In the genomic region with DNA sequence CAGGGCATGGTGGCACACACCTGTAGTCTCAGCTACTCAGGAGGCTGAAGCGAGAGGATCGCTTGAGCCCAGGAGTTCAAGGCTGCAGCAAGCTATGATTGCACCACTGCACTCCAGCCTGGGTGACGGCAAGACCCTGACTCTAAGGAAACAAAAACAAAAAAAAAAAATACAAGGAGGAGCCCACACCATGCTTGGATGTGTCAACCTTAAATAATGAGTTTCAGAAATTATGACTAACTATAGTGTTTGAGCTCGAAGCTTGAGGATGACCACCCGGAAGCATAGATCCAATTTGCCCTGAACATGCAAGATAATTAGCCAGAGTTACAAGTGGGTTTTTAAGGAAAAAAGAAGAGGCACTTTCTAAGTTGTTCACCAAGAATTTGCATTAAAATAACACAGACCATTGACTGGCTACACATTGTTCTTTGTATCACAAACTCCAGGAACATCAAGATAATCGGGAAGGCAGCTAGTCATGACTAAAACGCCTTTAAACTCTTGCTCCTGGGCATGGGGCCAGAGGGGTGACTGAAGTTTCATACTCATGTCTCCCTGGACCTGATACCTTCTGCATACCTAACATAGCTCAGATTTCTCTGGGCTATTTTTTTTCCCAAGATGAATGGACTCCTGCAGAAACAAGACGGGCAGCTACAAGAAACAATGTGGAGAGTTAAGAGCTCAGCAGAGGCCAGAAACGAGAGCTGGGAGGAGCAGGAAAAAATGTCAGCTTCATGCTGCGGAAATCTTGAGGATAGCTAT, we compare ENCODE assay signal across 1 cellular context.
A peak's percentile ranks its signal among the peaks of the same experiment; 100 is the strongest.
TF ChIP-seq lines count a peak whose summit lies in the region.

No MANE protein-coding gene starts in this region.

TF ChIP-seq in H1, 55 proteins besides CTCF, POLR2A, EP300 and RAD21:
- no peak for TF ChIP-seq SP4 (IDR thresholded peaks at IDR 0.05; ENCODE audit: low read length)
- peak; percentile 28; the same call in 1 of the 2 replicates for TF ChIP-seq TEAD4 (IDR thresholded peaks at IDR 0.05; ENCODE audit: low read depth, low read length)
- TF ChIP-seq TAF1 (IDR thresholded peaks at IDR 0.05; ENCODE audit: low read depth, low read length) = 0 out of 2 replicates have a peak, but pooled peaks have one; percentile 13
- TF ChIP-seq SP1 (IDR thresholded peaks at IDR 0.05; ENCODE audit: low read depth, low read length) = 0 out of 2 replicates have a peak, but pooled peaks have one; percentile 54
- no peak for TF ChIP-seq MAX (IDR thresholded peaks at IDR 0.05)
- no peak for TF ChIP-seq HDAC6 (IDR thresholded peaks at IDR 0.05; ENCODE audit: low read depth, low read length)
- TF ChIP-seq E2F6 (IDR thresholded peaks at IDR 0.05) = no peak
